Comparison of ENCODE assay signal across 2 cellular contexts in genomic region chr20:63294536-63294900, GRCh38.
A peak's percentile ranks its signal among the peaks of the same experiment; 100 is the strongest.
TF ChIP-seq lines count a peak whose summit lies in the region.

No MANE protein-coding gene starts in this region.

TF ChIP-seq in HEK293, 187 proteins besides CTCF, POLR2A, EP300 and RAD21:
- TF ChIP-seq ZNF530 (tag by site-specific recombination; IDR thresholded peaks at IDR 0.05; ENCODE audit: low read depth) (no peak), KLF7 (tag by site-specific recombination; IDR thresholded peaks at IDR 0.05; ENCODE audit: borderline replicate concordance) (no peak), ZFHX2 (tag by site-specific recombination; conservative IDR thresholded peaks at IDR 0.05) (0 out of 2 replicates have a peak, but pooled peaks have one; percentile 11), GLIS1 (tag by site-specific recombination; IDR thresholded peaks at IDR 0.05) (no peak), ZNF292 (tag by site-specific recombination; IDR thresholded peaks at IDR 0.05; ENCODE audit: borderline replicate concordance, low read depth) (no peak), ZBTB7A (tag by site-specific recombination; IDR thresholded peaks at IDR 0.05; ENCODE audit: low read depth) (no peak), ZBTB17 (tag by site-specific recombination; IDR thresholded peaks at IDR 0.05) (no peak)
TF ChIP-seq in HEK293: peak in this region for 1.

TF ChIP-seq in IMR-90, 13 proteins besides CTCF, POLR2A, EP300 and RAD21:
- TF ChIP-seq CEBPB (IDR thresholded peaks at IDR 0.05; ENCODE audit: low read depth, low read length) (no peak), MXI1 (IDR thresholded peaks at IDR 0.05; ENCODE audit: borderline replicate concordance, low read depth, low read length) (no peak), NFE2L2 (IDR thresholded peaks at IDR 0.05; ENCODE audit: low read depth, low read length) (no peak), USF2 (IDR thresholded peaks at IDR 0.05; ENCODE audit: low read depth, low read length) (no peak), SMC3 (IDR thresholded peaks at IDR 0.05; ENCODE audit: low read depth, low read length) (no peak), MAFK (IDR thresholded peaks at IDR 0.05; ENCODE audit: low read depth, low read length) (no peak), MAZ (IDR thresholded peaks at IDR 0.05; ENCODE audit: borderline replicate concordance, low read depth, low read length) (no peak), CHD1 (IDR thresholded peaks at IDR 0.05; ENCODE audit: low read depth, low read length) (no peak), BHLHE40 (IDR thresholded peaks at IDR 0.05; ENCODE audit: low read depth, low read length) (no peak), RCOR1 (IDR thresholded peaks at IDR 0.05; ENCODE audit: insufficient replicate concordance, low read length) (no peak), ELK1 (IDR thresholded peaks at IDR 0.05; ENCODE audit: borderline replicate concordance, low read depth, low read length) (no peak), RFX5 (IDR thresholded peaks at IDR 0.05; ENCODE audit: low read depth, low read length) (no peak), FOS (IDR thresholded peaks at IDR 0.05; ENCODE audit: low read depth, low read length) (no peak)
